In the genomic region with DNA sequence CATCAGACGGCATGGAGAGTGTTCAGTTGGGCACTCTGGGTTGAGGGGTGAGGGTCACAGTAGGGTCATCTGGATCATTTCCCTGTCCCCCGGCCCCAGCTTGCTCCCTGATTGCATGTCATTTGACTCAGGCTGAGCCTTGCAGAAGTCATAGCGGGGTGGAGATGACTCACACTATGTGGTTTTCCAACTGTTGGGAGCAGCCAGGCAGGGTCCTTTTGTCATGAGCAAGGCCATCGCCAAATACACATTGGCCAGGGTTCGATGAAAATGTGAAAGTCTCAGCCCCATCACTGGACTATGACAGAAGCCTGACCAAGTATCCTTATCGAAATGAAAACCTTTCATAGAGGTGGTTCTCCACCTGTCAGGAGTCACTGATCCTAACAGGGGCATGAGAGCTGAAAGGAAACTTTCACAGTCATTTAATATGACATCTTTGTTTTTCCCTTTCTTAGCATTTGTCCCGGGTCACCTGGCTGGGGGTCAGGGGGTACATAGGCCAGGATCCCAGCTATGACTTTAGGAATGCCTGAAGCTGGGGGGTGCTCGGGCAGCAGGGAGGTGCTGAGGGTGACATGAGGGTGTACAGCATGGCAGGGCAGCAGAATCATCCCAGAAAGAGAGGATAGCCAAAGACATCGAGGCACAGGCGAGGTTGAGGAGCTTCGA, we compare ENCODE assay signal across 1 cellular context.
TF ChIP-seq lines count a peak whose summit lies in the region.

No MANE protein-coding gene starts in this region.

TF ChIP-seq in H1, 55 proteins besides CTCF, POLR2A, EP300 and RAD21:
- TF ChIP-seq SP2 (IDR thresholded peaks at IDR 0.05; ENCODE audit: low read length), result no peak
- TF ChIP-seq KDM1A (IDR thresholded peaks at IDR 0.05; ENCODE audit: borderline replicate concordance, low read length), result no peak
- TF ChIP-seq KDM5A (IDR thresholded peaks at IDR 0.05; ENCODE audit: low read length), result no peak
- no peak for TF ChIP-seq SRF (IDR thresholded peaks at IDR 0.05; ENCODE audit: low read depth, low read length)
- TF ChIP-seq, protein P1, sequence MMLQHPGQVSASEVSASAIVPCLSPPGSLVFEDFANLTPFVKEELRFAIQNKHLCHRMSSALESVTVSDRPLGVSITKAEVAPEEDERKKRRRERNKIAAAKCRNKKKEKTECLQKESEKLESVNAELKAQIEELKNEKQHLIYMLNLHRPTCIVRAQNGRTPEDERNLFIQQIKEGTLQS (IDR thresholded peaks at IDR 0.05; ENCODE audit: insufficient read depth, low read depth, low read length), result no peak
- no peak for TF ChIP-seq POLR2AphosphoS5 (IDR thresholded peaks at IDR 0.05; ENCODE audit: low read depth, low read length)
- no peak for TF ChIP-seq POU5F1 (IDR thresholded peaks at IDR 0.05; ENCODE audit: low read depth, low read length)
- no peak for TF ChIP-seq RNF2 (IDR thresholded peaks at IDR 0.05; ENCODE audit: borderline replicate concordance, low read depth, low read length, missing control alignments, poor library complexity, severe bottlenecking)
- TF ChIP-seq EZH2 (IDR thresholded peaks at IDR 0.05; ENCODE audit: low read depth, low read length, severe bottlenecking), result no peak
- no peak for TF ChIP-seq SAP30 (IDR thresholded peaks at IDR 0.05; ENCODE audit: insufficient read depth, insufficient replicate concordance, low read length)
- no peak for TF ChIP-seq RFX5 (IDR thresholded peaks at IDR 0.05; ENCODE audit: borderline replicate concordance, low read depth, low read length)
- no peak for TF ChIP-seq NRF1 (IDR thresholded peaks at IDR 0.05; ENCODE audit: low read depth, low read length)
- TF ChIP-seq PHF8 (conservative IDR thresholded peaks at IDR 0.05; ENCODE audit: low read depth, low read length), result no peak
- TF ChIP-seq, protein P2, sequence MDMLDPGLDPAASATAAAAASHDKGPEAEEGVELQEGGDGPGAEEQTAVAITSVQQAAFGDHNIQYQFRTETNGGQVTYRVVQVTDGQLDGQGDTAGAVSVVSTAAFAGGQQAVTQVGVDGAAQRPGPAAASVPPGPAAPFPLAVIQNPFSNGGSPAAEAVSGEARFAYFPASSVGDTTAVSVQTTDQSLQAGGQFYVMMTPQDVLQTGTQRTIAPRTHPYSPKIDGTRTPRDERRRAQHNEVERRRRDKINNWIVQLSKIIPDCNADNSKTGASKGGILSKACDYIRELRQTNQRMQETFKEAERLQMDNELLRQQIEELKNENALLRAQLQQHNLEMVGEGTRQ (IDR thresholded peaks at IDR 0.05; ENCODE audit: low read length), result no peak
- no peak for TF ChIP-seq CTBP2 (IDR thresholded peaks at IDR 0.05; ENCODE audit: borderline replicate concordance, insufficient read depth, insufficient read length, low read length)
- TF ChIP-seq TAF1 (IDR thresholded peaks at IDR 0.05; ENCODE audit: low read depth, low read length), result no peak
- TF ChIP-seq MAFK (IDR thresholded peaks at IDR 0.05; ENCODE audit: low read depth, low read length), result no peak
- TF ChIP-seq SP1 (IDR thresholded peaks at IDR 0.05; ENCODE audit: low read depth, low read length), result no peak
- no peak for TF ChIP-seq CHD2 (IDR thresholded peaks at IDR 0.05; ENCODE audit: low read length)
TF ChIP-seq in H1: peak in this region for 0.
